19 cellular contexts compared by ENCODE assay signal in genomic region chr14:26738571-26738970, GRCh38.
DNase-seq lines count a peak whose midpoint lies in the region; ATAC-seq and TF ChIP-seq lines count a peak whose summit lies in the region.
"Had no signal": no experiment of that assay in that cellular context is flagged by ENCODE, and none has a peak within 500 bp of the region (broad histone marks: within the 10 kb centered on the region; RNA-seq: fewer than 3 reads in every experiment).

No MANE protein-coding gene starts in this region.

- no peaks in the 10 kb centered on the region for H3K36me3 ChIP-seq in A673 (ENCODE audit: insufficient read depth, low read length, poor library complexity, severe bottlenecking)
- H3K36me3 ChIP-seq: BE2C, SJCRH30 had no signal

- POLR2A ChIA-PET in A673 (lab: Charles Lee; ENCODE audit: low non-redundant PET) = no interaction called here

- DNase-seq in A673 (ENCODE audit: low spot score) (peak; percentile 3), NCI-H1694 treated with DMSO at 0.1 percent for 48 hours (lab: John Stamatoyannopoulos, UW) (peak; percentile 7), epithelial cell of esophagus (ENCODE audit: low read depth) (peak; percentile 7), glomerular endothelial cell (ENCODE audit: extremely low read depth, low read depth, low spot score) (peak; percentile 22), HCEC 1CT (no peak)
- no peak for DNase-seq in central memory CD4-positive, alpha-beta T cell
- DNase-seq: BE2C, DND-41, GOT3, NCI-H1417 treated with DMSO at 0.1 percent for 48 hours, NCI-H1930, NCI-H2227 treated with DMSO at 0.1 percent for 48 hours, NCI-H524, NCI-H82, OCI-M1, SJCRH30 had no signal

- H3K4me3 ChIP-seq in A673 (ENCODE audit: low read depth, low read length, poor library complexity, severe bottlenecking) (no peak overlapping the region), epithelial cell of esophagus (ENCODE audit: low read length) (no peak overlapping the region)
- H3K4me3 ChIP-seq: A549, GM12878, SJCRH30 had no signal

- no peak for ATAC-seq in GM18867 (IDR thresholded peaks at IDR 0.05; ENCODE audit: unreplicated experiment)
- ATAC-seq: A549, GM12878 had no signal

- H3K4me1 ChIP-seq in A673 (ENCODE audit: insufficient read depth, low read length, poor library complexity, severe bottlenecking) = no peaks in the 10 kb centered on the region
- H3K4me1 ChIP-seq: A549, BE2C, SJCRH30 had no signal

- BruUV-seq in A673 (replicated peaks; lab: Mats Ljungman, UMichigan) = no TSS peak

- H3K27ac ChIP-seq in A673 (ENCODE audit: low read depth, low read length, poor library complexity, severe bottlenecking) = no peak overlapping the region
- H3K27ac ChIP-seq: A549, SJCRH30 had no signal

- CTCF ChIA-PET in A673 (lab: Charles Lee) = no interaction called here

- intact Hi-C loops in A673 (cut with micrococcal nuclease; ENCODE audit: unreplicated experiment) = loop anchor here (10.0 kb wide), 2 partner anchors 176 to 904 kb away; no protein-coding TSS in a partner anchor

- TF ChIP-seq CTCF in A673 (conservative IDR thresholded peaks at IDR 0.05; ENCODE audit: low read depth, low read length) (no peak), epithelial cell of esophagus (IDR thresholded peaks at IDR 0.05; ENCODE audit: insufficient read depth, low read depth, low read length, missing control alignments) (no peak)

- H3K9me3 ChIP-seq in A673 (ENCODE audit: low read depth, low read length, poor library complexity, severe bottlenecking) = no peaks in the 10 kb centered on the region
- H3K9me3 ChIP-seq: BE2C, SJCRH30 had no signal

- H3K27me3 ChIP-seq in A673 (replicated peaks; ENCODE audit: insufficient read depth, low read depth, low read length, poor library complexity) = no peaks in the 10 kb centered on the region
- H3K27me3 ChIP-seq: BE2C, SJCRH30 had no signal

Comparison
In these comparisons a context has a peak if more than half of its experiments do, and no peak if none do; other contexts are left out.
1. DNase-seq: peak in A673 (single experiment), NCI-H1694 treated with DMSO at 0.1 percent for 48 hours (single experiment), epithelial cell of esophagus (single experiment) and glomerular endothelial cell (single experiment); none in HCEC 1CT (single experiment) and central memory CD4-positive, alpha-beta T cell (single experiment).